In the genomic region with DNA sequence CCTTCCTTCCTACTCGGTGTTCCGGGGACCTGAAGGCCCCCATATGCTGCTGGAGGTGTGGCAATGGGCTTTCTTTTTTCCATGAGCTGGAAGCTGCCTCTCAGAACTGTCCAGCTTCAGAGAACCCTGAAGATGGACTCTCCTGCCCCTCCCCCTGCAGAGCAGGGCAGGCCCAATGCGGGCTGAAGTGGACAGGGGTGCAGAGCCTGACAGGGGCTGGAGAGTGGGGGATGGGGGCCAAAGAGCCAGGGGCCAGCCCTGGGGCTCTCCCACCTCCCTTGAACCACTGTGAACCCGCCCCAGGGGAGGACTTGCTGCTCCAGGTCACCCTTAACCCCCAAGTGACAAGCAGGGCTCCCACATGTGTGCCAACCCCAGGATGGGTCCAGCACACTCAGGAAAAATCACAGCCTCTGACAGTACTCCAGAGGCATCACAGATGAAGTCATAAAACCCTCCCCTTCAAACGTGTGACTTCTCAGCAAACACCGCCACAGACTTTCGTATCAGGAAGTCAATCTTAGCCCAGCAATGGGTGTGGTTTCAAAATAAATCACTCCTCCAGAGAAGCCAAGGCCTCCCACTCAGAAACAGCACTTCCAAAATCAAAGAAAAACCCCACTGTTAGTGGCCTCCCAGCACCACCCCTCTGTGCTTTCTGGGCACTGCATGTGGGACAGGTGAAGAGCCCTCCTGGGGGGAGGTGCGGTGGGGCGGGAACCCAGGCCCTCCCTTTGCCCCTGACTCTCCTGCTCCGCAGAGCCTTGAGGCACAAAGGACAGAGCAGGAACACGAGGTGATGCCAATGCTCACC, we compare ENCODE assay signal across 8 cellular contexts.
DNase-seq lines count a peak whose midpoint lies in the region; ATAC-seq and TF ChIP-seq lines count a peak whose summit lies in the region.

No MANE protein-coding gene starts in this region.

- DNase-seq in SKM-1 treated with dmso at 0.1 percent for 144 hours (lab: John Stamatoyannopoulos, UW; ENCODE audit: unreplicated experiment) (peak; percentile 23), SKM-1 (lab: John Stamatoyannopoulos, UW; ENCODE audit: unreplicated experiment) (no peak), RWPE1 (ENCODE audit: low spot score) (no peak), adrenal gland (peak in 6 of 7 donors; percentile 48 to 78 (median 71)), iris pigment epithelial cell (ENCODE audit: low read depth) (peak; percentile 83), DMS79 (lab: John Stamatoyannopoulos, UW) (no peak)
- peak; percentile 70 for DNase-seq in stimulated activated CD8-positive, alpha-beta memory T cell treated with anti-CD3 and anti-CD28 coated beads, Interleukin-4, amount 100 ng/mL, for 48 hours

- WGBS in adrenal gland, 4 donors, result 0 to 38% (median 33%) methylated on average over 4 to 11 of the region's 11 CpGs

- H3K27me3 ChIP-seq in adrenal gland, result no peaks in the 10 kb centered on the region

- H3K4me1 ChIP-seq in adrenal gland (replicated peaks in 1 of 2), result peaks cover 40 to 63% of the 10 kb centered on the region in 2 donors

- ATAC-seq in GM19467 (IDR thresholded peaks at IDR 0.05; ENCODE audit: unreplicated experiment), result no peak

- TF ChIP-seq CTCF in RWPE1 (conservative IDR thresholded peaks at IDR 0.05; ENCODE audit: low read depth) (no peak), adrenal gland (IDR thresholded peaks at IDR 0.05) (no peak)

- H3K9me3 ChIP-seq in adrenal gland (replicated peaks in 1 of 3), result no peaks in the 10 kb centered on the region

- intact Hi-C loops in adrenal gland (cut with DNase I), result no loop called here

- H3K4me3 ChIP-seq in adrenal gland, result no peak overlapping the region

- peak in 1 of 2 donors; percentile 12 for TF ChIP-seq POLR2A in adrenal gland (IDR thresholded peaks at IDR 0.05)

- H3K36me3 ChIP-seq in adrenal gland (replicated peaks in 1 of 2), result no peaks in the 10 kb centered on the region

- POLR2A ChIA-PET in RWPE1 (lab: Yijun Ruan, JAX; ENCODE audit: low non-redundant PET), result no interaction called here

- CTCF ChIA-PET in RWPE1 (lab: Yijun Ruan, JAX), result interaction anchor here (0.7 kb wide), 2 partner anchors 56 to 143 kb away, joined by 3 read pairs; no protein-coding TSS in a partner anchor

- H3K27ac ChIP-seq in RWPE1 (peak overlapping the region; percentile 63), adrenal gland (peak overlapping the region; percentile 34 to 91 (median 74))

Comparison
In these comparisons a context has a peak if more than half of its experiments do, and no peak if none do; other contexts are left out.
1. DNase-seq: peak in SKM-1 treated with dmso at 0.1 percent for 144 hours (single experiment), adrenal gland (6 of 7), iris pigment epithelial cell (single experiment) and stimulated activated CD8-positive, alpha-beta memory T cell treated with anti-CD3 and anti-CD28 coated beads, Interleukin-4, amount 100 ng/mL, for 48 hours (single experiment); none in SKM-1 (single experiment), RWPE1 (single experiment) and DMS79 (single experiment).